ENCODE assay signal across 15 cellular contexts in genomic region chr16:77009453-77009852, GRCh38.
DNase-seq lines count a peak whose midpoint lies in the region; ATAC-seq and TF ChIP-seq lines count a peak whose summit lies in the region.
"Had no signal": no experiment of that assay in that cellular context is flagged by ENCODE, and none has a peak within 500 bp of the region (broad histone marks: within the 10 kb centered on the region; RNA-seq: fewer than 3 reads in every experiment).

No MANE protein-coding gene starts in this region.

- DNase-seq in NCI-H2227 (lab: John Stamatoyannopoulos, UW; ENCODE audit: unreplicated experiment) = peak; percentile 42
- DNase-seq in NCI-H2227 treated with DMSO at 0.1 percent for 48 hours (lab: John Stamatoyannopoulos, UW) = no peak
- peak; percentile 0 for DNase-seq in Jurkat, Clone E6-1 (ENCODE audit: low read depth, low spot score)
- peak; percentile 67 for DNase-seq in islet precursor cell
- no peak for DNase-seq in smooth muscle cell (lab: John Stamatoyannopoulos, UW; ENCODE audit: unreplicated experiment)
- DNase-seq in naive thymus-derived CD4-positive, alpha-beta T cell = no peak
- no peak for DNase-seq in stimulated activated CD8-positive, alpha-beta memory T cell treated with anti-CD3 and anti-CD28 coated beads, Interleukin-4, amount 100 ng/mL, for 48 hours
- DNase-seq: 8988T; AML-193; CD4-positive, CD25-positive, alpha-beta regulatory T cell; DMS53; GF-D8 had no signal

- WGBS in smooth muscle cell (ENCODE audit: low lambda C conversion rate) = 32% methylated on average over 6 of the region's 6 CpGs

- POLR2A ChIA-PET in naive thymus-derived CD4-positive, alpha-beta T cell (lab: Charles Lee) = no interaction called here

- no peak for ATAC-seq in naive thymus-derived CD4-positive, alpha-beta T cell
- ATAC-seq: HCT116 had no signal

- peaks cover 0 to 4% (median 0%) of the 10 kb centered on the region in 5 donors for H3K27me3 Mint-ChIP-seq in naive thymus-derived CD4-positive, alpha-beta T cell

- H3K27ac Mint-ChIP-seq in naive thymus-derived CD4-positive, alpha-beta T cell = no peak overlapping the region
- H3K27ac Mint-ChIP-seq: CD4-positive, CD25-positive, alpha-beta regulatory T cell had no signal

- H3K4me1 Mint-ChIP-seq in naive thymus-derived CD4-positive, alpha-beta T cell = peaks cover 0 to 1% (median 0%) of the 10 kb centered on the region in 7 donors
- H3K4me1 Mint-ChIP-seq: CD4-positive, CD25-positive, alpha-beta regulatory T cell had no signal

- H3K9ac ChIP-seq in smooth muscle cell (ENCODE audit: low read depth) = no peak overlapping the region
- H3K9ac ChIP-seq: BLaER1 treated with 17β-estradiol and CSF1 and Interleukin-3, amounts not matched to agents 10 nM and 100 nM had no signal

- no peak overlapping the region for H3K4me3 ChIP-seq in Jurkat, Clone E6-1 (ENCODE audit: low read length)
- no peak overlapping the region for H3K4me3 ChIP-seq in smooth muscle cell
- no peak overlapping the region for H3K4me3 ChIP-seq in naive thymus-derived CD4-positive, alpha-beta T cell (ENCODE audit: low read length)
- H3K4me3 ChIP-seq: BLaER1 treated with 17β-estradiol and CSF1 and Interleukin-3, amounts not matched to agents 10 nM and 100 nM had no signal

- no peak for TF ChIP-seq CTCF in smooth muscle cell (IDR thresholded peaks at IDR 0.05; ENCODE audit: borderline replicate concordance, insufficient read depth, poor library complexity, severe bottlenecking)

- H3K4me3 Mint-ChIP-seq in naive thymus-derived CD4-positive, alpha-beta T cell = no peak overlapping the region

- no peaks in the 10 kb centered on the region for H4K20me1 ChIP-seq in smooth muscle cell (ENCODE audit: low read depth)
- H4K20me1 ChIP-seq: BLaER1 treated with 17β-estradiol and CSF1 and Interleukin-3, amounts not matched to agents 10 nM and 100 nM had no signal

- no peaks in the 10 kb centered on the region for H3K27me3 ChIP-seq in smooth muscle cell (ENCODE audit: low read depth)
- no peaks in the 10 kb centered on the region for H3K27me3 ChIP-seq in naive thymus-derived CD4-positive, alpha-beta T cell (ENCODE audit: control insufficient read depth in 2 of 2, insufficient read depth in 2 of 2, low read length in 2 of 2)
- H3K27me3 ChIP-seq: BLaER1 treated with 17β-estradiol and CSF1 and Interleukin-3, amounts not matched to agents 10 nM and 100 nM had no signal

- no peaks in the 10 kb centered on the region for H3K4me1 ChIP-seq in smooth muscle cell (ENCODE audit: low read depth)
- H3K4me1 ChIP-seq in naive thymus-derived CD4-positive, alpha-beta T cell (ENCODE audit: control insufficient read depth in 2 of 2, insufficient read depth in 2 of 2, low read length in 2 of 2) = no peaks in the 10 kb centered on the region

- intact Hi-C loops in naive thymus-derived CD4-positive, alpha-beta T cell (cut with micrococcal nuclease) = no loop called here

- CTCF ChIA-PET in naive thymus-derived CD4-positive, alpha-beta T cell (lab: Charles Lee) = no interaction called here

- H3K79me2 ChIP-seq in smooth muscle cell (ENCODE audit: low read depth) = no peaks in the 10 kb centered on the region

- H3K4me2 ChIP-seq in smooth muscle cell = peak overlapping the region; percentile 6
- H3K4me2 ChIP-seq: BLaER1 treated with 17β-estradiol and CSF1 and Interleukin-3, amounts not matched to agents 10 nM and 100 nM had no signal

- H3K9me3 ChIP-seq in smooth muscle cell (replicated peaks; ENCODE audit: low read depth) = no peaks in the 10 kb centered on the region
- no peaks in the 10 kb centered on the region for H3K9me3 ChIP-seq in naive thymus-derived CD4-positive, alpha-beta T cell (ENCODE audit: control insufficient read depth in 2 of 3, low read length in 3 of 3)

- H2AFZ ChIP-seq in smooth muscle cell (ENCODE audit: low read depth) = no peak overlapping the region

- peaks cover 11% of the 10 kb centered on the region for H3F3A ChIP-seq in smooth muscle cell (ENCODE audit: low read depth)

- no peaks in the 10 kb centered on the region for H3K36me3 ChIP-seq in smooth muscle cell (ENCODE audit: low read depth)
- no peaks in the 10 kb centered on the region for H3K36me3 ChIP-seq in naive thymus-derived CD4-positive, alpha-beta T cell (ENCODE audit: control insufficient read depth in 2 of 3, insufficient read depth in 3 of 3, low read length in 3 of 3)
- H3K36me3 ChIP-seq: BLaER1 treated with 17β-estradiol and CSF1 and Interleukin-3, amounts not matched to agents 10 nM and 100 nM had no signal

- peaks cover 0 to 17% (median 9%) of the 10 kb centered on the region in 11 donors for H3K9me3 Mint-ChIP-seq in naive thymus-derived CD4-positive, alpha-beta T cell

- no peak overlapping the region for H3K27ac ChIP-seq in smooth muscle cell (ENCODE audit: low read depth)
- H3K27ac ChIP-seq in naive thymus-derived CD4-positive, alpha-beta T cell (ENCODE audit: low read depth, low read length) = no peak overlapping the region
- H3K27ac ChIP-seq: BLaER1 treated with 17β-estradiol and CSF1 and Interleukin-3, amounts not matched to agents 10 nM and 100 nM; HL-60 had no signal

- no peaks in the 10 kb centered on the region for H3K36me3 Mint-ChIP-seq in naive thymus-derived CD4-positive, alpha-beta T cell
- H3K36me3 Mint-ChIP-seq: CD4-positive, CD25-positive, alpha-beta regulatory T cell had no signal

Comparison
In these comparisons a context has a peak if more than half of its experiments do, and no peak if none do; other contexts are left out.
1. DNase-seq: peak in NCI-H2227 (single experiment), Jurkat, Clone E6-1 (single experiment) and islet precursor cell (single experiment); none in NCI-H2227 treated with DMSO at 0.1 percent for 48 hours (single experiment), smooth muscle cell (single experiment), naive thymus-derived CD4-positive, alpha-beta T cell (0 of 9) and stimulated activated CD8-positive, alpha-beta memory T cell treated with anti-CD3 and anti-CD28 coated beads, Interleukin-4, amount 100 ng/mL, for 48 hours (single experiment).